In the genomic region with DNA sequence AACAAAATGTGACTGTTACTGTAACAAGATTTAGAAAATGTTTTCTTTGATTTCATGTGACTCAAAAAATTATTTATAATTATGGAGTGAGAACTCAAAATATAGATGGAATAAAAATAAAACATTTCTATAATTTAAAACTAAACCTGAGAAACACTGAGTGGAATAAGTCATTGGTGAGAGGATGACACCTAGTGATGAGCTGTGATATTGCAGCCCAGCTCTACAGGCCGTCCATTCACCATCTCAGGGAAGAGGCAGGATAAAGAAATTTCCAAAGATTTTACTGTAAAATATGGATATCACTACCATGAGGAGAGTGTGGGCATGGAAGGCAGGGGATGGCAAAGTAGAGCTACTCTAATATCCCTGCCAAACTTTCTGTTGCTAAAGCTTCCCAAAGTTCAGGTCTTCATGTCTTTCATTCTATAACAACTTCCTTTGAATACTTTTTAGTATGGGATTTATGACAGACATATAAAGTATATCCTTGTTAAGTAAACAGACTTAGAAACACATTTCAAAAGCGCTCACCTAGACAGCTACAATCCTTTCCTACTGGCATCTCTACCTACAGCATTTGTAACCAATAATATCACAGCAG, we compare ENCODE assay signal across 8 cellular contexts.
DNase-seq lines count a peak whose midpoint lies in the region; ATAC-seq, FAIRE-seq and TF ChIP-seq lines count a peak whose summit lies in the region.

No MANE protein-coding gene starts in this region.

- TF ChIP-seq CTCF in AG04449 (IDR thresholded peaks at IDR 0.05; ENCODE audit: insufficient read depth, low read length, missing control alignments) (peak; percentile 24), WI38 (IDR thresholded peaks at IDR 0.05; ENCODE audit: low read depth, low read length) (peak; percentile 58), keratinocyte (optimal IDR thresholded peaks at IDR 0.05 in 1 of 3, IDR thresholded peaks at IDR 0.05 in 1 of 3, conservative IDR thresholded peaks at IDR 0.05 in 1 of 3; ENCODE audit: extremely low read depth in 1 of 3, insufficient read depth in 2 of 3, low read length in 3 of 3) (peak; percentile 59 to 80 (median 75))

- peaks cover 11% of the 10 kb centered on the region for H3K4me1 Mint-ChIP-seq in activated T-helper 2 cell treated with anti-CD3 and anti-CD28 coated beads, Interferon-gamma antibody, Interleukin-2, Interleukin-4, amounts not matched to agents 10 μg/mL and 5 μg/mL and 100 μg/mL, durations not matched to agents 14 hours and 24 hours and 36 hours (ENCODE audit: low read depth)

- H3K27me3 Mint-ChIP-seq in activated T-helper 2 cell treated with anti-CD3 and anti-CD28 coated beads, Interferon-gamma antibody, Interleukin-2, Interleukin-4, amounts not matched to agents 10 μg/mL and 5 μg/mL and 100 μg/mL, durations not matched to agents 14 hours and 24 hours and 36 hours (ENCODE audit: low read depth), result no peaks in the 10 kb centered on the region

- H3K4me2 ChIP-seq in keratinocyte (ENCODE audit: control insufficient read depth, extremely low read depth, insufficient read depth, low read depth, low read length), result no peak overlapping the region

- intact Hi-C loops in activated T-helper 2 cell treated with anti-CD3 and anti-CD28 coated beads, Interferon-gamma antibody, Interleukin-2, Interleukin-4, amounts not matched to agents 10 μg/mL and 5 μg/mL and 100 μg/mL, durations not matched to agents 14 hours and 24 hours and 36 hours (cut with micrococcal nuclease), result no loop called here

- no peaks in the 10 kb centered on the region for H3K9me3 ChIP-seq in keratinocyte (ENCODE audit: control insufficient read depth, low read depth, low read length)

- peaks cover 9% of the 10 kb centered on the region for H3K4me1 ChIP-seq in keratinocyte (ENCODE audit: control insufficient read depth, extremely low read depth, insufficient read depth, low read length)

- no peaks in the 10 kb centered on the region for H3K27me3 ChIP-seq in keratinocyte (ENCODE audit: control insufficient read depth, extremely low read depth, insufficient read depth, low read length)

- H3K36me3 ChIP-seq in keratinocyte (ENCODE audit: control insufficient read depth in 2 of 2, extremely low read depth in 1 of 2, insufficient read depth in 2 of 2, low read length in 2 of 2), result no peaks in the 10 kb centered on the region

- CTCF ChIA-PET in AG04449 (lab: Yijun Ruan, JAX), result interaction anchor here (0.6 to 1.2 kb wide), 3 partner anchors 9 to 401 kb away, joined by 3 read pairs; no protein-coding TSS in a partner anchor

- no peak for ATAC-seq in GM21390 (IDR thresholded peaks at IDR 0.05; ENCODE audit: unreplicated experiment)

- H4K20me1 ChIP-seq in keratinocyte (ENCODE audit: control insufficient read depth, extremely low read depth, insufficient read depth, low read length), result no peaks in the 10 kb centered on the region

- no peak overlapping the region for H3K4me3 ChIP-seq in AG04449 (ENCODE audit: low read depth, low read length)
- H3K4me3 ChIP-seq in WI38 (ENCODE audit: low read depth, low read length), result no peak overlapping the region
- no peak overlapping the region for H3K4me3 ChIP-seq in keratinocyte (ENCODE audit: control insufficient read depth in 2 of 3, extremely low read depth in 1 of 3, insufficient read depth in 2 of 3, low read depth in 1 of 3, low read length in 3 of 3)

- DNase-seq in AG04449 (ENCODE audit: low read depth, low spot score), result no peak
- no peak for DNase-seq in GM19239 (ENCODE audit: insufficient read length, low spot score)
- no peak for DNase-seq in keratinocyte (ENCODE audit: low read depth, low spot score)
- DNase-seq in GM19240 (ENCODE audit: insufficient read length, low spot score), result no peak
- no peak for DNase-seq in activated T-helper 2 cell treated with anti-CD3 and anti-CD28 coated beads, Interferon-gamma antibody, Interleukin-2, Interleukin-4, amounts not matched to agents 10 μg/mL and 5 μg/mL and 100 μg/mL, durations not matched to agents 14 hours and 24 hours and 36 hours (ENCODE audit: low spot score)
- DNase-seq in NCI-H524 treated with DMSO at 0.1 percent for 48 hours (lab: John Stamatoyannopoulos, UW), result no peak

- H3K27ac Mint-ChIP-seq in activated T-helper 2 cell treated with anti-CD3 and anti-CD28 coated beads, Interferon-gamma antibody, Interleukin-2, Interleukin-4, amounts not matched to agents 10 μg/mL and 5 μg/mL and 100 μg/mL, durations not matched to agents 14 hours and 24 hours and 36 hours, result no peak overlapping the region

- dilution Hi-C loops in keratinocyte (cut with MboI; ENCODE audit: extremely low pct_ligation_motif_present, low sequenced_read_pairs), result no loop called here

- H3K9me1 ChIP-seq in keratinocyte (ENCODE audit: control insufficient read depth, extremely low read depth, insufficient read depth, low read length), result no peaks in the 10 kb centered on the region

- H3K9ac ChIP-seq in keratinocyte (ENCODE audit: control insufficient read depth, extremely low read depth, insufficient read depth, low read length), result no peak overlapping the region

- POLR2A ChIA-PET in AG04449 (lab: Yijun Ruan, JAX), result no interaction called here

- H3K9me3 Mint-ChIP-seq in activated T-helper 2 cell treated with anti-CD3 and anti-CD28 coated beads, Interferon-gamma antibody, Interleukin-2, Interleukin-4, amounts not matched to agents 10 μg/mL and 5 μg/mL and 100 μg/mL, durations not matched to agents 14 hours and 24 hours and 36 hours, result peaks cover 20% of the 10 kb centered on the region

- H3K4me3 Mint-ChIP-seq in activated T-helper 2 cell treated with anti-CD3 and anti-CD28 coated beads, Interferon-gamma antibody, Interleukin-2, Interleukin-4, amounts not matched to agents 10 μg/mL and 5 μg/mL and 100 μg/mL, durations not matched to agents 14 hours and 24 hours and 36 hours (ENCODE audit: low read depth), result no peak overlapping the region

- H3K27ac ChIP-seq in keratinocyte (ENCODE audit: control insufficient read depth, insufficient read depth, low read length), result no peak overlapping the region

- FAIRE-seq in GM19239 (lab: Jason Lieb, UNC), result peak; percentile 80
- FAIRE-seq in keratinocyte (lab: Jason Lieb, UNC), result peak; percentile 44

- peaks cover 15% of the 10 kb centered on the region for H3K36me3 Mint-ChIP-seq in activated T-helper 2 cell treated with anti-CD3 and anti-CD28 coated beads, Interferon-gamma antibody, Interleukin-2, Interleukin-4, amounts not matched to agents 10 μg/mL and 5 μg/mL and 100 μg/mL, durations not matched to agents 14 hours and 24 hours and 36 hours (ENCODE audit: low read depth)

- no peak overlapping the region for H2AFZ ChIP-seq in keratinocyte (ENCODE audit: control insufficient read depth, low read length)

- H3K79me2 ChIP-seq in keratinocyte (ENCODE audit: control insufficient read depth, insufficient read depth, low read length), result no peaks in the 10 kb centered on the region

Comparison
In these comparisons a context has a peak if more than half of its experiments do, and no peak if none do; other contexts are left out.
1. CTCF ChIP-seq: peak in every context shown above with its lines; median percentile 75 in keratinocyte; 58 in WI38; 24 in AG04449.